8 cellular contexts compared by ENCODE assay signal in the genomic region with DNA sequence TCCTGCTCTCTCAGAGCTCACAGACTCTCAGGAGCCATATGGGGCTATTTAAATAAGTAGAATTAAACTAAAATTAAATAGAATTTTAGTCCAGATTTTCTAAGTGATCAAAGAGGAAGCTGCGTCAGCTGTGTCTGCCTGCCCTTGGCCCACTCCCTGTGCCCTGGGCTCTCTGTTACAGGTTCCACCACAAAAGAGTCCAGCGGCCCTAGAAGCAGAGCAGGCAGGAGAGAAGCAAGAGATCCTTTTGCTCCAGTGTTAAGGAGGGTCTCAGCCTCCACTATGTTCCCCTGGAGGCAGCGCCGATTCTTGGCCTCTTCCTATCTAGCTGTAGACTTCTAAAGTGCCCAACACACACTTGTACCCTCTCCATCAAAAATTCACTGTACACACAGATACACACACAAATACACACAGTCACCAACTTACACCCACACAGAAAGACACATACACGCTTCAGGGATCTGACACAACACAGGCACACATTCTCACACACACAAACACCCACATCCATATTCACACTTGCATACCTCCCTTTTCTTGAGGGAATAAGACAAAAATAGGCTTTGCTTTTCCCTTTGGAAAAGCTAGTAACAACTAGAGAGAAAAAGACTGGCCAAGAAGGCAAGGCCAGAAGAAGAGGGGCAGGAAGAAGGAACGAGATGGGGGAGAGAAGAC. TPM values are rescaled to one million over a fixed set of nuclear protein-coding genes. Genes with fewer than 3 reads are reported as not detected.
DNase-seq lines count a peak whose midpoint lies in the region; ATAC-seq and TF ChIP-seq lines count a peak whose summit lies in the region.

No MANE protein-coding gene starts in this region.

- H3K9ac ChIP-seq in duodenal mucosa (ENCODE audit: low read depth in 1 of 2, low read length in 2 of 2): peak overlapping the region; percentile 70 to 87

- peaks cover 43 to 62% (median 60%) of the 10 kb centered on the region in 3 donors for H3K4me1 Mint-ChIP-seq in CD8-positive, alpha-beta memory T cell

- H3K4me3 Mint-ChIP-seq in CD8-positive, alpha-beta memory T cell: peak overlapping the region; percentile 49 to 87 (median 62)

- H3K36me3 ChIP-seq in CD8-positive, alpha-beta memory T cell (ENCODE audit: insufficient read depth, low read length): no peaks in the 10 kb centered on the region
- H3K36me3 ChIP-seq in OCI-LY7 (ENCODE audit: insufficient read depth, low read length) (no peaks in the 10 kb centered on the region), duodenal mucosa (ENCODE audit: control insufficient read depth in 1 of 2, insufficient read depth in 2 of 2, low read length in 2 of 2) (no peaks in the 10 kb centered on the region)

- peak; percentile 8 for ATAC-seq in sciatic nerve

- peak overlapping the region; percentile 59 to 95 (median 86) for H3K27ac Mint-ChIP-seq in CD8-positive, alpha-beta memory T cell

- H3K36me3 Mint-ChIP-seq in CD8-positive, alpha-beta memory T cell: peaks cover 0 to 2% (median 0%) of the 10 kb centered on the region in 3 donors

- peak overlapping the region; percentile 67; the same call in 1 of the 2 replicates for H2AFZ ChIP-seq in OCI-LY7 (ENCODE audit: low read length)

- TF ChIP-seq CTCF in OCI-LY7 (conservative IDR thresholded peaks at IDR 0.05; ENCODE audit: low read length): no peak
- TF ChIP-seq CTCF in GM13976 (IDR thresholded peaks at IDR 0.05; ENCODE audit: borderline replicate concordance, control extremely low read depth, extremely low read depth, insufficient read depth, missing control alignments): no peak

- peak in 1 of 5 donors; percentile 22 for DNase-seq in CD8-positive, alpha-beta memory T cell
- DNase-seq in OCI-LY7 (ENCODE audit: low spot score) (peak; percentile 14), sciatic nerve (ENCODE audit: low spot score) (no peak), LoVo (ENCODE audit: low spot score) (no peak), GM13976 (ENCODE audit: low spot score) (no peak), T-helper 9 cell (no peak)
- no peak for DNase-seq in stimulated activated CD4-positive, alpha-beta T cell treated with anti-CD3 and anti-CD28 coated beads, Interleukin-4, amount 100 ng/mL, for 1 hour

- H3K9me3 ChIP-seq in CD8-positive, alpha-beta memory T cell (ENCODE audit: low read length): no peaks in the 10 kb centered on the region
- no peaks in the 10 kb centered on the region for H3K9me3 ChIP-seq in OCI-LY7 (ENCODE audit: low read length)
- H3K9me3 ChIP-seq in duodenal mucosa (ENCODE audit: control insufficient read depth in 1 of 2, low read length in 2 of 2): no peaks in the 10 kb centered on the region

- H4K20me1 ChIP-seq in OCI-LY7 (ENCODE audit: insufficient read depth, low read length): no peaks in the 10 kb centered on the region

- CTCF ChIA-PET in CD8-positive, alpha-beta memory T cell (lab: Charles Lee): interaction anchor here (0.7 to 2.8 kb wide), 7 partner anchors 18 to 79 kb away, joined by 3 to 20 read pairs (median 5); no protein-coding TSS in a partner anchor
- CTCF ChIA-PET in OCI-LY7 (lab: Charles Lee; ENCODE audit: unreplicated experiment): no interaction called here

- POLR2A ChIA-PET in CD8-positive, alpha-beta memory T cell (lab: Charles Lee): interaction anchor here (1.0 to 1.2 kb wide), 2 partner anchors 12 to 166 kb away, joined by 5 to 7 read pairs; partner anchors contain the start of gene GM2A
- POLR2A ChIA-PET in OCI-LY7 (lab: Charles Lee): interaction anchor here (0.7 to 1.7 kb wide), 4 partner anchors 14 to 166 kb away, joined by 3 to 5 read pairs (median 4); partner anchors contain the start of gene GM2A

- H3K79me2 ChIP-seq in OCI-LY7 (ENCODE audit: insufficient read depth, low read depth, low read length): peaks cover 3% of the 10 kb centered on the region; the same call in 1 of the 2 replicates

- peak overlapping the region; percentile 41 for H3K27ac ChIP-seq in CD8-positive, alpha-beta memory T cell (ENCODE audit: low read depth, low read length)
- H3K27ac ChIP-seq in OCI-LY7 (ENCODE audit: low read depth, low read length, poor library complexity, severe bottlenecking) (no peak overlapping the region), duodenal mucosa (ENCODE audit: low read depth, low read length) (peak overlapping the region; percentile 82)

- in situ Hi-C loops in GM13976 (cut with MboI; ENCODE audit: low sequenced_read_pairs, unreplicated experiment): no loop called here

- H3K9me2 ChIP-seq in OCI-LY7 (ENCODE audit: insufficient read depth, low read length): no peaks in the 10 kb centered on the region

- peaks cover 57% of the 10 kb centered on the region for H3K4me1 ChIP-seq in CD8-positive, alpha-beta memory T cell (ENCODE audit: insufficient read depth, low read length)
- H3K4me1 ChIP-seq in OCI-LY7 (ENCODE audit: insufficient read depth, low read length, poor library complexity, severe bottlenecking): peaks cover 49% of the 10 kb centered on the region
- H3K4me1 ChIP-seq in duodenal mucosa (ENCODE audit: control insufficient read depth in 1 of 2, insufficient read depth in 2 of 2, low read length in 2 of 2): peaks cover 62 to 79% of the 10 kb centered on the region in 2 donors

- H3K27me3 Mint-ChIP-seq in CD8-positive, alpha-beta memory T cell: no peaks in the 10 kb centered on the region

- H3K4me3 ChIP-seq in CD8-positive, alpha-beta memory T cell (ENCODE audit: low read length): peak overlapping the region; percentile 23
- H3K4me3 ChIP-seq in OCI-LY7 (ENCODE audit: low read depth, low read length, poor library complexity, severe bottlenecking) (peak overlapping the region; percentile 39), duodenal mucosa (ENCODE audit: low read depth in 1 of 2, low read length in 2 of 2) (peak overlapping the region; percentile 57 to 66)

- H3K4me2 ChIP-seq in OCI-LY7 (ENCODE audit: low read length): peak overlapping the region; percentile 60

- intact Hi-C loops in OCI-LY7 (cut with micrococcal nuclease; ENCODE audit: unreplicated experiment) (no loop called here), sciatic nerve (cut with DNase I) (no loop called here)

- H3K27me3 ChIP-seq in CD8-positive, alpha-beta memory T cell (ENCODE audit: insufficient read depth, low read length, poor library complexity, severe bottlenecking): no peaks in the 10 kb centered on the region
- H3K27me3 ChIP-seq in duodenal mucosa (ENCODE audit: control insufficient read depth in 1 of 2, insufficient read depth in 2 of 2, low read length in 2 of 2): no peaks in the 10 kb centered on the region

- BruUV-seq in OCI-LY7 (replicated peaks; lab: Mats Ljungman, UMichigan): no TSS peak

- no peaks in the 10 kb centered on the region for H3K9me3 Mint-ChIP-seq in CD8-positive, alpha-beta memory T cell

RNA-seq across cellular contexts. Expression of gene TNIP1, which starts 5.5 kb away (rescaled TPM):
- 100 to 1,000 TPM; 212 to 213 TPM for total RNA-seq in CD8-positive, alpha-beta memory T cell
- polyA plus RNA-seq in CD8-positive, alpha-beta memory T cell: 62.4 TPM
- total RNA-seq in OCI-LY7 (2014; rRNA removed; shearing (Covaris generic)): 51.4 and 55.9 TPM in 2 replicates
- total RNA-seq in OCI-LY7 (2022) (76.3 and 77.5 TPM in 2 replicates), sciatic nerve (80.2 TPM)
